In the genomic region with DNA sequence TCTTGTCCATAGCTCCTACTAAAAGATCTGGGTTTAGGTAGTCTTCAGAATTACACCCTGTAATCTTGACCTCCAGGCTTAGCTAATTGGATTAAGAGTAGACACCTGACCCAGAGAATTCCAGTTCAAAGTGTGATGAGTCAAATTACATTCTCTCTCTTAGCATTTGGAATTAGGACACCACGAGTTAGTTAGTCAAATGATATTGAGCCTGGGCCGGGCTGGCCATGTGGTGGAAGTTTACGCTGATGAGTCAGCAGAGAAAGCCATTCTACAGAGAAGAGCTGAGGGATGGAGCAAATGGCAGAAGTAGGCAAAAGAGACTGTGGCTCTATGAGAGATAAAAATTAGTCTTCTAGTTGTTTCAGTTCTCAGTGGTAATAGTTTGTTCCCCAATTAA, we compare ENCODE assay signal across 1 cellular context.
TF ChIP-seq lines count a peak whose summit lies in the region.

No MANE protein-coding gene starts in this region.

TF ChIP-seq in WTC11, 78 proteins besides CTCF, POLR2A, EP300 and RAD21 (continued from another document):
- TF ChIP-seq, protein P1, sequence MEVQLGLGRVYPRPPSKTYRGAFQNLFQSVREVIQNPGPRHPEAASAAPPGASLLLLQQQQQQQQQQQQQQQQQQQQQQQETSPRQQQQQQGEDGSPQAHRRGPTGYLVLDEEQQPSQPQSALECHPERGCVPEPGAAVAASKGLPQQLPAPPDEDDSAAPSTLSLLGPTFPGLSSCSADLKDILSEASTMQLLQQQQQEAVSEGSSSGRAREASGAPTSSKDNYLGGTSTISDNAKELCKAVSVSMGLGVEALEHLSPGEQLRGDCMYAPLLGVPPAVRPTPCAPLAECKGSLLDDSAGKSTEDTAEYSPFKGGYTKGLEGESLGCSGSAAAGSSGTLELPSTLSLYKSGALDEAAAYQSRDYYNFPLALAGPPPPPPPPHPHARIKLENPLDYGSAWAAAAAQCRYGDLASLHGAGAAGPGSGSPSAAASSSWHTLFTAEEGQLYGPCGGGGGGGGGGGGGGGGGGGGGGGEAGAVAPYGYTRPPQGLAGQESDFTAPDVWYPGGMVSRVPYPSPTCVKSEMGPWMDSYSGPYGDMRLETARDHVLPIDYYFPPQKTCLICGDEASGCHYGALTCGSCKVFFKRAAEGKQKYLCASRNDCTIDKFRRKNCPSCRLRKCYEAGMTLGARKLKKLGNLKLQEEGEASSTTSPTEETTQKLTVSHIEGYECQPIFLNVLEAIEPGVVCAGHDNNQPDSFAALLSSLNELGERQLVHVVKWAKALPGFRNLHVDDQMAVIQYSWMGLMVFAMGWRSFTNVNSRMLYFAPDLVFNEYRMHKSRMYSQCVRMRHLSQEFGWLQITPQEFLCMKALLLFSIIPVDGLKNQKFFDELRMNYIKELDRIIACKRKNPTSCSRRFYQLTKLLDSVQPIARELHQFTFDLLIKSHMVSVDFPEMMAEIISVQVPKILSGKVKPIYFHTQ (CRISPR knock-in tag; IDR thresholded peaks at IDR 0.05), result no peak
- TF ChIP-seq PRDM15 (CRISPR knock-in tag; IDR thresholded peaks at IDR 0.05) (no peak), ZNF423 (CRISPR knock-in tag; IDR thresholded peaks at IDR 0.05) (no peak), NR1H2 (CRISPR knock-in tag; IDR thresholded peaks at IDR 0.05) (no peak), TP53 (CRISPR knock-in tag; IDR thresholded peaks at IDR 0.05) (no peak), SOX15 (CRISPR knock-in tag; IDR thresholded peaks at IDR 0.05) (no peak), ZNF671 (CRISPR knock-in tag; IDR thresholded peaks at IDR 0.05) (no peak), CREM (CRISPR knock-in tag; IDR thresholded peaks at IDR 0.05) (no peak)
- TF ChIP-seq, protein P2, sequence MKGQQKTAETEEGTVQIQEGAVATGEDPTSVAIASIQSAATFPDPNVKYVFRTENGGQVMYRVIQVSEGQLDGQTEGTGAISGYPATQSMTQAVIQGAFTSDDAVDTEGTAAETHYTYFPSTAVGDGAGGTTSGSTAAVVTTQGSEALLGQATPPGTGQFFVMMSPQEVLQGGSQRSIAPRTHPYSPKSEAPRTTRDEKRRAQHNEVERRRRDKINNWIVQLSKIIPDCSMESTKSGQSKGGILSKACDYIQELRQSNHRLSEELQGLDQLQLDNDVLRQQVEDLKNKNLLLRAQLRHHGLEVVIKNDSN (CRISPR knock-in tag; IDR thresholded peaks at IDR 0.05), result no peak
- TF ChIP-seq, protein P3, sequence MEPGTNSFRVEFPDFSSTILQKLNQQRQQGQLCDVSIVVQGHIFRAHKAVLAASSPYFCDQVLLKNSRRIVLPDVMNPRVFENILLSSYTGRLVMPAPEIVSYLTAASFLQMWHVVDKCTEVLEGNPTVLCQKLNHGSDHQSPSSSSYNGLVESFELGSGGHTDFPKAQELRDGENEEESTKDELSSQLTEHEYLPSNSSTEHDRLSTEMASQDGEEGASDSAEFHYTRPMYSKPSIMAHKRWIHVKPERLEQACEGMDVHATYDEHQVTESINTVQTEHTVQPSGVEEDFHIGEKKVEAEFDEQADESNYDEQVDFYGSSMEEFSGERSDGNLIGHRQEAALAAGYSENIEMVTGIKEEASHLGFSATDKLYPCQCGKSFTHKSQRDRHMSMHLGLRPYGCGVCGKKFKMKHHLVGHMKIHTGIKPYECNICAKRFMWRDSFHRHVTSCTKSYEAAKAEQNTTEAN (CRISPR knock-in tag; IDR thresholded peaks at IDR 0.05), result no peak
